Comparison of ENCODE assay signal across 8 cellular contexts in the genomic region with DNA sequence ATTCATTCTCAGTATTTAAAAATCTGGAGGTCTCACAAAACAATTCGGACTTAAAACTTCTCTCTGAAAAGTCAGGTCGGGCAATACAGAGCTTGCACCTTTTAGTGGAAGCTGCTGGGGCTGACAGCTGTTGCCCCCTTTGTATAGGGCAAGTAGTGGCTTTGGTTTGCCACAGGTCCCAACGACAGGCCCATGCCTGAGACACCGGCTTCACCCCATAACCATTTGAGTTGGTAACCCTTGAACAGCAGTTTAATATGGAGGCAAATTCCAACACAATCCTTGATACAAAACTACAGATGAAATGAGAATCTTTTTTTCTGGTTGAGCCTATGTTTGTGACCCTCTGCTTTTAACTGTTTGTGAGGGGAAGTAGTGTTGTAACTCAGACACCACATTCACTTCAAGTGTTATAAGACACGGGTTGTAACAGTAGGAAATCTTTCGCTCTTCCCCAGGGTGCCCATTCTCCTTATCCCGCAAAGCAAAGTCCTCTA. TPM values are rescaled to one million over a fixed set of nuclear protein-coding genes. Genes with fewer than 3 reads are reported as not detected.
DNase-seq lines count a peak whose midpoint lies in the region; ATAC-seq and TF ChIP-seq lines count a peak whose summit lies in the region.

No MANE protein-coding gene starts in this region.

- peaks cover 48% of the 10 kb centered on the region for H3K4me1 ChIP-seq in CD8-positive, alpha-beta T cell (ENCODE audit: insufficient read depth, low read length)
- H3K4me1 ChIP-seq in effector memory CD4-positive, alpha-beta T cell (ENCODE audit: control insufficient read depth, insufficient read depth, low read length, poor library complexity, severe bottlenecking), result peaks cover 35% of the 10 kb centered on the region

- DNase-seq in CD8-positive, alpha-beta T cell, result no peak
- DNase-seq in NB4 (ENCODE audit: low read depth), result peak; percentile 33
- DNase-seq in effector memory CD4-positive, alpha-beta T cell, result no peak
- DNase-seq in osteocyte (ENCODE audit: extremely low spot score, unreplicated experiment), result no peak
- no peak for DNase-seq in middle frontal gyrus (ENCODE audit: extremely low spot score, low spot score)
- no peak for DNase-seq in NCI-H1105 treated with DMSO at 0.1 percent for 48 hours (lab: John Stamatoyannopoulos, UW)
- no peak for DNase-seq in GM10248 (ENCODE audit: extremely low spot score)

- CTCF ChIA-PET in CD8-positive, alpha-beta T cell (lab: Charles Lee), result interaction anchor here (1.0 to 11.8 kb wide), 10 partner anchors 12 to 42 kb away, joined by 3 to 111 read pairs (median 14); no protein-coding TSS in a partner anchor
- CTCF ChIA-PET in GM10248 (lab: Yijun Ruan, JAX), result interaction anchor here (0.6 to 8.3 kb wide), 15 partner anchors 8 to 179 kb away, joined by 3 to 68 read pairs (median 5); partner anchors contain the start of gene RFESD

- no peaks in the 10 kb centered on the region for H3K27me3 ChIP-seq in CD8-positive, alpha-beta T cell (ENCODE audit: insufficient read depth, low read length)
- no peaks in the 10 kb centered on the region for H3K27me3 ChIP-seq in effector memory CD4-positive, alpha-beta T cell (replicated peaks; ENCODE audit: control insufficient read depth, insufficient read depth, low read length, poor library complexity, severe bottlenecking)

- H3K4me1 Mint-ChIP-seq in CD8-positive, alpha-beta T cell (ENCODE audit: low read depth), result peaks cover 62% of the 10 kb centered on the region
- peaks cover 54% of the 10 kb centered on the region for H3K4me1 Mint-ChIP-seq in osteocyte (ENCODE audit: unreplicated experiment)

- H3K4me3 Mint-ChIP-seq in CD8-positive, alpha-beta T cell, result peak overlapping the region; percentile 98
- peak overlapping the region; percentile 95 for H3K4me3 Mint-ChIP-seq in osteocyte (ENCODE audit: unreplicated experiment)

- no peak for ATAC-seq in CD8-positive, alpha-beta T cell
- no peak for ATAC-seq in HG02623 (IDR thresholded peaks at IDR 0.05; ENCODE audit: unreplicated experiment)

- intact Hi-C loops in CD8-positive, alpha-beta T cell (cut with DNase I, micrococcal nuclease), result loop anchor here (1.0 to 10.0 kb wide), 6 partner anchors 14 to 1359 kb away; partner anchors contain the start of genes ARSK (in 1 of the 2), RIOK2 (in 1 of the 2) and SKIC3 (in 1 of the 2)

- no peak for TF ChIP-seq CTCF in CD8-positive, alpha-beta T cell (IDR thresholded peaks at IDR 0.05)
- TF ChIP-seq CTCF in NB4 (IDR thresholded peaks at IDR 0.05; ENCODE audit: low read depth, low read length), result no peak
- no peak for TF ChIP-seq CTCF in osteocyte (IDR thresholded peaks at IDR 0.05)
- no peak for TF ChIP-seq CTCF in GM10248 (IDR thresholded peaks at IDR 0.05; ENCODE audit: control extremely low read depth, extremely low read depth, low read depth, missing control alignments)

- peak overlapping the region; percentile 89 for H3K4me3 ChIP-seq in CD8-positive, alpha-beta T cell (ENCODE audit: low read depth, low read length)
- peak overlapping the region; percentile 98 for H3K4me3 ChIP-seq in NB4 (ENCODE audit: low read depth, low read length)
- H3K4me3 ChIP-seq in effector memory CD4-positive, alpha-beta T cell (ENCODE audit: insufficient read depth, low read depth, low read length, poor library complexity, severe bottlenecking), result peak overlapping the region; percentile 77

- H3K36me3 Mint-ChIP-seq in CD8-positive, alpha-beta T cell, result peaks cover 25% of the 10 kb centered on the region
- H3K36me3 Mint-ChIP-seq in osteocyte (ENCODE audit: unreplicated experiment), result peaks cover 9% of the 10 kb centered on the region

- no peaks in the 10 kb centered on the region for H3K27me3 Mint-ChIP-seq in CD8-positive, alpha-beta T cell (ENCODE audit: low read depth)
- no peaks in the 10 kb centered on the region for H3K27me3 Mint-ChIP-seq in osteocyte (ENCODE audit: unreplicated experiment)

- peak overlapping the region; percentile 65 for H3K27ac ChIP-seq in CD8-positive, alpha-beta T cell (ENCODE audit: low read depth, low read length)
- peak overlapping the region; percentile 79 for H3K27ac ChIP-seq in effector memory CD4-positive, alpha-beta T cell (ENCODE audit: insufficient read depth, low read length, poor library complexity, severe bottlenecking)

- H3K9me3 ChIP-seq in CD8-positive, alpha-beta T cell (ENCODE audit: low read length), result no peaks in the 10 kb centered on the region
- no peaks in the 10 kb centered on the region for H3K9me3 ChIP-seq in effector memory CD4-positive, alpha-beta T cell (ENCODE audit: control insufficient read depth, low read length)

- H3K9me3 Mint-ChIP-seq in CD8-positive, alpha-beta T cell, result no peaks in the 10 kb centered on the region
- no peaks in the 10 kb centered on the region for H3K9me3 Mint-ChIP-seq in osteocyte (ENCODE audit: unreplicated experiment)

- POLR2A ChIA-PET in CD8-positive, alpha-beta T cell (lab: Charles Lee), result interaction anchor here (1.1 to 8.9 kb wide), 8 partner anchors 12 to 984 kb away, joined by 3 to 69 read pairs (median 3); partner anchors contain the start of gene ERAP1
- POLR2A ChIA-PET in GM10248 (lab: Yijun Ruan, JAX), result interaction anchor here (0.7 kb wide), 1 partner anchor 15 kb away, joined by 4 read pairs; no protein-coding TSS in a partner anchor

- H3K36me3 ChIP-seq in CD8-positive, alpha-beta T cell (ENCODE audit: insufficient read depth, low read length), result no peaks in the 10 kb centered on the region
- H3K36me3 ChIP-seq in effector memory CD4-positive, alpha-beta T cell (ENCODE audit: control insufficient read depth, insufficient read depth, low read length), result no peaks in the 10 kb centered on the region

- TF ChIP-seq POLR2A in NB4 (IDR thresholded peaks at IDR 0.05; ENCODE audit: extremely low read depth, insufficient read length), result no peak

- peak overlapping the region; percentile 96 for H3K27ac Mint-ChIP-seq in CD8-positive, alpha-beta T cell
- peak overlapping the region; percentile 94 for H3K27ac Mint-ChIP-seq in osteocyte (ENCODE audit: unreplicated experiment)

RNA-seq across cellular contexts. Expression of gene GLRX, which starts 0.8 kb away (rescaled TPM):
- 10 to 100 TPM; 17.9 to 19.5 TPM for total RNA-seq in CD8-positive, alpha-beta T cell
- 26.3 and 32.8 TPM in 2 replicates for total RNA-seq in osteocyte
